ENCODE assay signal across 1 cellular context in the genomic region with DNA sequence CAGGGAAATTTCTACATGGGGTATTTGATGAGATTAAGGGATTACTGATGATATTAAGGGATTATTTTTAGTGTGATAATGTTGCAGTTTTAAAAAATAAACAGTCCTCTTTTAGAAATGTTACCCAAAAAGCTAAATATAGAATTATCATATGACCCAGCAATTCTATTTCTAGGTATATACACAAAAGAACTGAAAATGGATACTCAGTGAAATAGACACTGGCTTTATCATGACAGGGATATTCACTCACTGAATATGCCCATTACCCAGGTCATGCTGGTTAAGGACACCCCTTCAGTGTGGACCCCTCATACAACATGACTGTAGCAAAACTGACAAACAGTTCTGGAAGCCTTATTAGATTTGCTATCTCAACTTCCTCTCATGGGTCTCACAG.
TF ChIP-seq lines count a peak whose summit lies in the region.

No MANE protein-coding gene starts in this region.

TF ChIP-seq in H1, 55 proteins besides CTCF, POLR2A, EP300 and RAD21:
- TF ChIP-seq SP2 (IDR thresholded peaks at IDR 0.05; ENCODE audit: low read length) (no peak), CBX8 (IDR thresholded peaks at IDR 0.05; ENCODE audit: borderline replicate concordance, low read depth, low read length) (no peak), RFX5 (IDR thresholded peaks at IDR 0.05; ENCODE audit: borderline replicate concordance, low read depth, low read length) (no peak), SUZ12 (IDR thresholded peaks at IDR 0.05; ENCODE audit: low read length) (no peak), SRF (IDR thresholded peaks at IDR 0.05; ENCODE audit: low read depth, low read length) (no peak), NRF1 (IDR thresholded peaks at IDR 0.05; ENCODE audit: low read depth, low read length) (no peak), RNF2 (IDR thresholded peaks at IDR 0.05; ENCODE audit: borderline replicate concordance, low read depth, low read length, missing control alignments, poor library complexity, severe bottlenecking) (no peak), NANOG (IDR thresholded peaks at IDR 0.05; ENCODE audit: insufficient read depth, low read depth, low read length, poor library complexity, severe bottlenecking) (no peak), FOSL1 (IDR thresholded peaks at IDR 0.05; ENCODE audit: insufficient read depth, low read depth, low read length) (no peak), CTBP2 (IDR thresholded peaks at IDR 0.05; ENCODE audit: borderline replicate concordance, insufficient read depth, insufficient read length, low read length) (no peak), BRCA1 (IDR thresholded peaks at IDR 0.05; ENCODE audit: low read depth, low read length) (no peak), CHD1 (IDR thresholded peaks at IDR 0.05; ENCODE audit: low read depth, low read length) (no peak), CEBPB (IDR thresholded peaks at IDR 0.05; ENCODE audit: low read depth, low read length) (no peak)
- TF ChIP-seq, protein P1, sequence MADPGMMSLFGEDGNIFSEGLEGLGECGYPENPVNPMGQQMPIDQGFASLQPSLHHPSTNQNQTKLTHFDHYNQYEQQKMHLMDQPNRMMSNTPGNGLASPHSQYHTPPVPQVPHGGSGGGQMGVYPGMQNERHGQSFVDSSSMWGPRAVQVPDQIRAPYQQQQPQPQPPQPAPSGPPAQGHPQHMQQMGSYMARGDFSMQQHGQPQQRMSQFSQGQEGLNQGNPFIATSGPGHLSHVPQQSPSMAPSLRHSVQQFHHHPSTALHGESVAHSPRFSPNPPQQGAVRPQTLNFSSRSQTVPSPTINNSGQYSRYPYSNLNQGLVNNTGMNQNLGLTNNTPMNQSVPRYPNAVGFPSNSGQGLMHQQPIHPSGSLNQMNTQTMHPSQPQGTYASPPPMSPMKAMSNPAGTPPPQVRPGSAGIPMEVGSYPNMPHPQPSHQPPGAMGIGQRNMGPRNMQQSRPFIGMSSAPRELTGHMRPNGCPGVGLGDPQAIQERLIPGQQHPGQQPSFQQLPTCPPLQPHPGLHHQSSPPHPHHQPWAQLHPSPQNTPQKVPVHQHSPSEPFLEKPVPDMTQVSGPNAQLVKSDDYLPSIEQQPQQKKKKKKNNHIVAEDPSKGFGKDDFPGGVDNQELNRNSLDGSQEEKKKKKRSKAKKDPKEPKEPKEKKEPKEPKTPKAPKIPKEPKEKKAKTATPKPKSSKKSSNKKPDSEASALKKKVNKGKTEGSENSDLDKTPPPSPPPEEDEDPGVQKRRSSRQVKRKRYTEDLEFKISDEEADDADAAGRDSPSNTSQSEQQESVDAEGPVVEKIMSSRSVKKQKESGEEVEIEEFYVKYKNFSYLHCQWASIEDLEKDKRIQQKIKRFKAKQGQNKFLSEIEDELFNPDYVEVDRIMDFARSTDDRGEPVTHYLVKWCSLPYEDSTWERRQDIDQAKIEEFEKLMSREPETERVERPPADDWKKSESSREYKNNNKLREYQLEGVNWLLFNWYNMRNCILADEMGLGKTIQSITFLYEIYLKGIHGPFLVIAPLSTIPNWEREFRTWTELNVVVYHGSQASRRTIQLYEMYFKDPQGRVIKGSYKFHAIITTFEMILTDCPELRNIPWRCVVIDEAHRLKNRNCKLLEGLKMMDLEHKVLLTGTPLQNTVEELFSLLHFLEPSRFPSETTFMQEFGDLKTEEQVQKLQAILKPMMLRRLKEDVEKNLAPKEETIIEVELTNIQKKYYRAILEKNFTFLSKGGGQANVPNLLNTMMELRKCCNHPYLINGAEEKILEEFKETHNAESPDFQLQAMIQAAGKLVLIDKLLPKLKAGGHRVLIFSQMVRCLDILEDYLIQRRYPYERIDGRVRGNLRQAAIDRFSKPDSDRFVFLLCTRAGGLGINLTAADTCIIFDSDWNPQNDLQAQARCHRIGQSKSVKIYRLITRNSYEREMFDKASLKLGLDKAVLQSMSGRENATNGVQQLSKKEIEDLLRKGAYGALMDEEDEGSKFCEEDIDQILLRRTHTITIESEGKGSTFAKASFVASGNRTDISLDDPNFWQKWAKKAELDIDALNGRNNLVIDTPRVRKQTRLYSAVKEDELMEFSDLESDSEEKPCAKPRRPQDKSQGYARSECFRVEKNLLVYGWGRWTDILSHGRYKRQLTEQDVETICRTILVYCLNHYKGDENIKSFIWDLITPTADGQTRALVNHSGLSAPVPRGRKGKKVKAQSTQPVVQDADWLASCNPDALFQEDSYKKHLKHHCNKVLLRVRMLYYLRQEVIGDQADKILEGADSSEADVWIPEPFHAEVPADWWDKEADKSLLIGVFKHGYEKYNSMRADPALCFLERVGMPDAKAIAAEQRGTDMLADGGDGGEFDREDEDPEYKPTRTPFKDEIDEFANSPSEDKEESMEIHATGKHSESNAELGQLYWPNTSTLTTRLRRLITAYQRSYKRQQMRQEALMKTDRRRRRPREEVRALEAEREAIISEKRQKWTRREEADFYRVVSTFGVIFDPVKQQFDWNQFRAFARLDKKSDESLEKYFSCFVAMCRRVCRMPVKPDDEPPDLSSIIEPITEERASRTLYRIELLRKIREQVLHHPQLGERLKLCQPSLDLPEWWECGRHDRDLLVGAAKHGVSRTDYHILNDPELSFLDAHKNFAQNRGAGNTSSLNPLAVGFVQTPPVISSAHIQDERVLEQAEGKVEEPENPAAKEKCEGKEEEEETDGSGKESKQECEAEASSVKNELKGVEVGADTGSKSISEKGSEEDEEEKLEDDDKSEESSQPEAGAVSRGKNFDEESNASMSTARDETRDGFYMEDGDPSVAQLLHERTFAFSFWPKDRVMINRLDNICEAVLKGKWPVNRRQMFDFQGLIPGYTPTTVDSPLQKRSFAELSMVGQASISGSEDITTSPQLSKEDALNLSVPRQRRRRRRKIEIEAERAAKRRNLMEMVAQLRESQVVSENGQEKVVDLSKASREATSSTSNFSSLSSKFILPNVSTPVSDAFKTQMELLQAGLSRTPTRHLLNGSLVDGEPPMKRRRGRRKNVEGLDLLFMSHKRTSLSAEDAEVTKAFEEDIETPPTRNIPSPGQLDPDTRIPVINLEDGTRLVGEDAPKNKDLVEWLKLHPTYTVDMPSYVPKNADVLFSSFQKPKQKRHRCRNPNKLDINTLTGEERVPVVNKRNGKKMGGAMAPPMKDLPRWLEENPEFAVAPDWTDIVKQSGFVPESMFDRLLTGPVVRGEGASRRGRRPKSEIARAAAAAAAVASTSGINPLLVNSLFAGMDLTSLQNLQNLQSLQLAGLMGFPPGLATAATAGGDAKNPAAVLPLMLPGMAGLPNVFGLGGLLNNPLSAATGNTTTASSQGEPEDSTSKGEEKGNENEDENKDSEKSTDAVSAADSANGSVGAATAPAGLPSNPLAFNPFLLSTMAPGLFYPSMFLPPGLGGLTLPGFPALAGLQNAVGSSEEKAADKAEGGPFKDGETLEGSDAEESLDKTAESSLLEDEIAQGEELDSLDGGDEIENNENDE (IDR thresholded peaks at IDR 0.05; ENCODE audit: insufficient replicate concordance, low read length) = no peak
- TF ChIP-seq, protein P2, sequence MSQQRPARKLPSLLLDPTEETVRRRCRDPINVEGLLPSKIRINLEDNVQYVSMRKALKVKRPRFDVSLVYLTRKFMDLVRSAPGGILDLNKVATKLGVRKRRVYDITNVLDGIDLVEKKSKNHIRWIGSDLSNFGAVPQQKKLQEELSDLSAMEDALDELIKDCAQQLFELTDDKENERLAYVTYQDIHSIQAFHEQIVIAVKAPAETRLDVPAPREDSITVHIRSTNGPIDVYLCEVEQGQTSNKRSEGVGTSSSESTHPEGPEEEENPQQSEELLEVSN (IDR thresholded peaks at IDR 0.05) = no peak
- TF ChIP-seq, protein P3, sequence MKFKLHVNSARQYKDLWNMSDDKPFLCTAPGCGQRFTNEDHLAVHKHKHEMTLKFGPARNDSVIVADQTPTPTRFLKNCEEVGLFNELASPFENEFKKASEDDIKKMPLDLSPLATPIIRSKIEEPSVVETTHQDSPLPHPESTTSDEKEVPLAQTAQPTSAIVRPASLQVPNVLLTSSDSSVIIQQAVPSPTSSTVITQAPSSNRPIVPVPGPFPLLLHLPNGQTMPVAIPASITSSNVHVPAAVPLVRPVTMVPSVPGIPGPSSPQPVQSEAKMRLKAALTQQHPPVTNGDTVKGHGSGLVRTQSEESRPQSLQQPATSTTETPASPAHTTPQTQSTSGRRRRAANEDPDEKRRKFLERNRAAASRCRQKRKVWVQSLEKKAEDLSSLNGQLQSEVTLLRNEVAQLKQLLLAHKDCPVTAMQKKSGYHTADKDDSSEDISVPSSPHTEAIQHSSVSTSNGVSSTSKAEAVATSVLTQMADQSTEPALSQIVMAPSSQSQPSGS (IDR thresholded peaks at IDR 0.05; ENCODE audit: low read length) = no peak
